Comparison of ENCODE assay signal across 35 cellular contexts in genomic region chr5:110658006-110658405, GRCh38.
"Had no signal": no experiment of that assay in that cellular context is flagged by ENCODE, and none has a peak within 500 bp of the region (broad histone marks: within the 10 kb centered on the region; RNA-seq: fewer than 3 reads in every experiment).

No MANE protein-coding gene starts in this region.

- FAIRE-seq: astrocyte, TTC549 had no signal

- H3K36me3 Mint-ChIP-seq: activated CD4-positive, alpha-beta memory T cell treated with anti-CD3 and anti-CD28 coated beads for 36 hours; activated naive CD4-positive, alpha-beta T cell treated with anti-CD3 and anti-CD28 coated beads, Interleukin-2, amount 50 U/mL, for 72 hours; activated naive CD8-positive, alpha-beta T cell treated with anti-CD3 and anti-CD28 coated beads for 36 hours had no signal

- H3K27ac ChIP-seq: adrenal gland, body of pancreas, brain microvascular endothelial cell, breast epithelium, VCaP had no signal

- H3K9me3 ChIP-seq: adrenal gland, body of pancreas, breast epithelium had no signal

- H3K27me3 Mint-ChIP-seq: activated B cell treated with CpG ODN at 0.5 μM for 24 hours; activated CD4-positive, alpha-beta memory T cell treated with anti-CD3 and anti-CD28 coated beads for 36 hours; activated T-helper 17 cell treated with anti-CD3 and anti-CD28 coated beads, Interleukin-2, amount 50 U/mL, for 72 hours had no signal

- H3K27me3 ChIP-seq: adrenal gland, body of pancreas, brain microvascular endothelial cell, breast epithelium had no signal

- H3K4me1 ChIP-seq: adrenal gland, body of pancreas, breast epithelium had no signal

- DNase-seq: activated B cell treated with CpG ODN at 0.5 μM for 24 hours; activated CD4-positive, alpha-beta memory T cell treated with anti-CD3 and anti-CD28 coated beads for 36 hours; activated CD4-positive, alpha-beta T cell treated with anti-CD3 and anti-CD28 coated beads for 48 hours; activated CD4-positive, alpha-beta T cell treated with anti-CD3 and anti-CD28 coated beads, Interleukin-2, amount 10 ng/mL, durations not matched to agents 7 days and 5 days; activated CD4-positive, CD25-positive, alpha-beta regulatory T cell treated with anti-CD3 and anti-CD28 coated beads, Interleukin-2, amount 50 U/mL, for 72 hours; activated CD8-positive, alpha-beta memory T cell treated with anti-CD3 and anti-CD28 coated beads, Interleukin-2, amount 50 U/mL, for 4 hours; activated CD8-positive, alpha-beta T cell treated with anti-CD3 and anti-CD28 coated beads for 36 hours; activated effector memory CD4-positive, alpha-beta T cell treated with anti-CD3 and anti-CD28 coated beads, Interleukin-2, amount 50 U/mL, for 16 hours; activated gamma-delta T cell treated with Interleukin-2 at 50 U/mL for 16 hours; activated naive CD4-positive, alpha-beta T cell; activated naive CD4-positive, alpha-beta T cell treated with anti-CD3 and anti-CD28 coated beads for 36 hours; activated naive CD4-positive, alpha-beta T cell treated with anti-CD3 and anti-CD28 coated beads, Interleukin-2, amount 50 U/mL, for 16 hours; activated naive CD8-positive, alpha-beta T cell treated with anti-CD3 and anti-CD28 coated beads for 36 hours; activated T-cell treated with anti-CD3 and anti-CD28 coated beads for 4 hours; activated T-cell treated with anti-CD3 and anti-CD28 coated beads, Interleukin-2, amount 50 U/mL, for 1 hour; activated T-cell treated with anti-CD3 and anti-CD28 coated beads, Interleukin-2, amount 50 U/mL, for 4 hours; activated T-cell treated with anti-CD3 and anti-CD28 coated beads, Interleukin-2, amount 50 U/mL, for 72 hours; adrenal gland; amniotic stem cell; aorta; body of pancreas; brain microvascular endothelial cell; central memory CD4-positive, alpha-beta T cell; T-helper 1 cell; T-helper 2 cell; T-helper 9 cell had no signal

- H3K36me3 ChIP-seq: adrenal gland, brain microvascular endothelial cell, breast epithelium had no signal

- H3K27ac Mint-ChIP-seq: activated B cell treated with CpG ODN at 0.5 μM for 24 hours; activated CD4-positive, alpha-beta memory T cell treated with anti-CD3 and anti-CD28 coated beads for 36 hours; activated CD4-positive, alpha-beta T cell treated with anti-CD3 and anti-CD28 coated beads, Interleukin-2, amount 10 ng/mL, durations not matched to agents 7 days and 5 days; activated CD8-positive, alpha-beta T cell treated with anti-CD3 and anti-CD28 coated beads for 36 hours; activated naive CD4-positive, alpha-beta T cell treated with anti-CD3 and anti-CD28 coated beads for 36 hours; activated naive CD4-positive, alpha-beta T cell treated with anti-CD3 and anti-CD28 coated beads, Interleukin-2, amount 50 U/mL, for 72 hours; activated naive CD8-positive, alpha-beta T cell treated with anti-CD3 and anti-CD28 coated beads for 36 hours; activated T-cell treated with anti-CD3 and anti-CD28 coated beads, Interleukin-2, amount 50 U/mL, for 72 hours; activated T-helper 1 cell treated with anti-CD3 and anti-CD28 coated beads, Interleukin-12 subunit alpha, Interleukin-12 subunit beta, Interleukin-2, Interleukin-4 antibody, amounts not matched to agents 30 ng/mL and 10 ng/mL and 1 ng/mL, durations not matched to agents 14 hours and 24 hours and 36 hours; activated T-helper 17 cell treated with anti-CD3 and anti-CD28 coated beads, Interleukin-2, amount 50 U/mL, for 72 hours; T-helper 1 cell treated with Interleukin-12 subunit alpha and Interleukin-12 subunit beta and Interleukin-4 antibody, amounts not matched to agents 30 μg/mL and 1 μg/mL, for 36 hours; T-helper 2 cell treated with Interferon-gamma antibody and Interleukin-4, amounts not matched to agents 5 μg/mL and 100 μg/mL, for 36 hours had no signal

- H3K4me3 Mint-ChIP-seq: activated B cell treated with CpG ODN at 0.5 μM for 24 hours; activated CD4-positive, alpha-beta memory T cell treated with anti-CD3 and anti-CD28 coated beads for 36 hours; activated CD4-positive, alpha-beta T cell treated with anti-CD3 and anti-CD28 coated beads, Interleukin-2, amount 10 ng/mL, durations not matched to agents 7 days and 5 days; activated CD8-positive, alpha-beta T cell treated with anti-CD3 and anti-CD28 coated beads for 36 hours; activated naive CD4-positive, alpha-beta T cell treated with anti-CD3 and anti-CD28 coated beads for 36 hours; activated naive CD8-positive, alpha-beta T cell treated with anti-CD3 and anti-CD28 coated beads for 36 hours; activated T-cell treated with anti-CD3 and anti-CD28 coated beads, Interleukin-2, amount 50 U/mL, for 4 hours; activated T-cell treated with anti-CD3 and anti-CD28 coated beads, Interleukin-2, amount 50 U/mL, for 72 hours; activated T-helper 1 cell treated with anti-CD3 and anti-CD28 coated beads, Interleukin-12 subunit alpha, Interleukin-12 subunit beta, Interleukin-2, Interleukin-4 antibody, amounts not matched to agents 30 ng/mL and 10 ng/mL and 1 ng/mL, durations not matched to agents 14 hours and 24 hours and 36 hours; activated T-helper 17 cell treated with anti-CD3 and anti-CD28 coated beads, Interleukin-2, amount 50 U/mL, for 72 hours; T-helper 1 cell treated with Interleukin-12 subunit alpha and Interleukin-12 subunit beta and Interleukin-4 antibody, amounts not matched to agents 30 μg/mL and 1 μg/mL, for 36 hours; T-helper 2 cell treated with Interferon-gamma antibody and Interleukin-4, amounts not matched to agents 5 μg/mL and 100 μg/mL, for 36 hours had no signal

- H3K4me1 Mint-ChIP-seq: activated B cell treated with CpG ODN at 0.5 μM for 24 hours; activated CD4-positive, alpha-beta T cell treated with anti-CD3 and anti-CD28 coated beads, Interleukin-2, amount 10 ng/mL, durations not matched to agents 7 days and 5 days; activated T-helper 17 cell treated with anti-CD3 and anti-CD28 coated beads, Interleukin-2, amount 50 U/mL, for 72 hours had no signal

- ATAC-seq: activated CD8-positive, alpha-beta T cell treated with anti-CD3 and anti-CD28 coated beads for 36 hours; activated T-helper 17 cell treated with anti-CD3 and anti-CD28 coated beads, Interleukin-2, amount 50 U/mL, for 72 hours; body of pancreas had no signal

- H3K4me3 ChIP-seq: adrenal gland, body of pancreas, breast epithelium had no signal

- H3K9me3 Mint-ChIP-seq: activated B cell treated with CpG ODN at 0.5 μM for 24 hours; activated CD4-positive, alpha-beta memory T cell treated with anti-CD3 and anti-CD28 coated beads for 36 hours; activated CD4-positive, alpha-beta T cell treated with anti-CD3 and anti-CD28 coated beads, Interleukin-2, amount 10 ng/mL, durations not matched to agents 7 days and 5 days; activated CD8-positive, alpha-beta T cell treated with anti-CD3 and anti-CD28 coated beads for 36 hours; activated naive CD4-positive, alpha-beta T cell treated with anti-CD3 and anti-CD28 coated beads, Interleukin-2, amount 50 U/mL, for 72 hours; activated naive CD8-positive, alpha-beta T cell treated with anti-CD3 and anti-CD28 coated beads for 36 hours; activated T-cell treated with anti-CD3 and anti-CD28 coated beads, Interleukin-2, amount 50 U/mL, for 72 hours; activated T-helper 1 cell treated with anti-CD3 and anti-CD28 coated beads, Interleukin-12 subunit alpha, Interleukin-12 subunit beta, Interleukin-2, Interleukin-4 antibody, amounts not matched to agents 30 ng/mL and 10 ng/mL and 1 ng/mL, durations not matched to agents 14 hours and 24 hours and 36 hours; activated T-helper 17 cell treated with anti-CD3 and anti-CD28 coated beads, Interleukin-2, amount 50 U/mL, for 72 hours; T-helper 1 cell treated with Interleukin-12 subunit alpha and Interleukin-12 subunit beta and Interleukin-4 antibody, amounts not matched to agents 30 μg/mL and 1 μg/mL, for 36 hours; T-helper 2 cell treated with Interferon-gamma antibody and Interleukin-4, amounts not matched to agents 5 μg/mL and 100 μg/mL, for 36 hours had no signal
